ENCODE assay signal across 7 cellular contexts in genomic region chr3:48735075-48735837, GRCh38. TPM values are rescaled to one million over a fixed set of nuclear protein-coding genes. Genes with fewer than 3 reads are reported as not detected.
A peak's percentile ranks its signal among the peaks of the same experiment; 100 is the strongest.
DNase-seq lines count a peak whose midpoint lies in the region; ATAC-seq and TF ChIP-seq lines count a peak whose summit lies in the region.
"Not testable (repeated sequence)": the region's sequence is repeated elsewhere in the genome, so short reads cannot be mapped to it uniquely, and the experiment has no call there.

No MANE protein-coding gene starts in this region.

- in situ Hi-C loops in KBM-7 (cut with MboI; ENCODE audit: low pct_unique_long_range_greater_than_20kb, low sequenced_read_pairs) = not testable (repeated sequence)

- H3K27me3 Mint-ChIP-seq in T-helper 17 cell; endothelial cell (ENCODE audit: unreplicated experiment): not testable (repeated sequence)

- peak overlapping the region; percentile 32 for H3K27ac Mint-ChIP-seq in T-helper 17 cell
- peak overlapping the region; percentile 42 for H3K27ac Mint-ChIP-seq in endothelial cell (ENCODE audit: unreplicated experiment)

- H2BK12ac ChIP-seq in neuronal stem cell (ENCODE audit: low read length) = not testable (repeated sequence)

- H3K4me3 ChIP-seq in neuronal stem cell (ENCODE audit: low read length in 2 of 2) = peak overlapping the region in 1 of 2 donors; percentile 20

- not testable (repeated sequence) for H2AK5ac ChIP-seq in neuronal stem cell (ENCODE audit: low read depth, low read length)

- TF ChIP-seq CTCF in endothelial cell (IDR thresholded peaks at IDR 0.05; ENCODE audit: unreplicated experiment) = not testable (repeated sequence)

- H2BK5ac ChIP-seq in neuronal stem cell (ENCODE audit: low read length) = not testable (repeated sequence)

- not testable (repeated sequence) for H4K91ac ChIP-seq in neuronal stem cell (ENCODE audit: low read depth, low read length, poor library complexity)

- H3K27ac ChIP-seq in neuronal stem cell (replicated peaks; ENCODE audit: low read length) = peak overlapping the region; percentile 49

- H3K36me3 Mint-ChIP-seq in T-helper 17 cell (ENCODE audit: low read depth); endothelial cell (ENCODE audit: low read depth, unreplicated experiment): not testable (repeated sequence)

- H3K9ac ChIP-seq in neuronal stem cell (ENCODE audit: low read depth, low read length, poor library complexity) = not testable (repeated sequence)

- H3K4me1 ChIP-seq in neuronal stem cell (ENCODE audit: control insufficient read depth in 2 of 2, insufficient read depth in 1 of 2, low read depth in 1 of 2, low read length in 2 of 2) = not testable (repeated sequence)

- not testable (repeated sequence) for H3K4me1 Mint-ChIP-seq in T-helper 17 cell; endothelial cell (ENCODE audit: unreplicated experiment)

- peak overlapping the region; percentile 62 for H2AFZ ChIP-seq in neuronal stem cell (ENCODE audit: low read length)

- H3K4me3 Mint-ChIP-seq in T-helper 17 cell; endothelial cell (ENCODE audit: unreplicated experiment): not testable (repeated sequence)

- intact Hi-C loops in left colon (cut with DNase I, micrococcal nuclease) = not testable (repeated sequence)

- peak; percentile 26 for DNase-seq in CD1c-positive myeloid dendritic cell (ENCODE audit: extremely low spot score)
- DNase-seq in KBM-7 = peak; percentile 35
- DNase-seq in NCI-H82 treated with DMSO at 0.1 percent for 48 hours (lab: John Stamatoyannopoulos, UW; ENCODE audit: unreplicated experiment) = peak; percentile 12
- DNase-seq in T-helper 17 cell; endothelial cell (ENCODE audit: low spot score); left colon; neuronal stem cell (ENCODE audit: low spot score): not testable (repeated sequence)

- not testable (repeated sequence) for H3K18ac ChIP-seq in neuronal stem cell (ENCODE audit: low read length)

- H3K79me1 ChIP-seq in neuronal stem cell (ENCODE audit: low read depth, low read length) = not testable (repeated sequence)

- H3K36me3 ChIP-seq in neuronal stem cell (replicated peaks in 1 of 2; ENCODE audit: control insufficient read depth in 2 of 2, insufficient read depth in 2 of 2, low read length in 2 of 2) = not testable (repeated sequence)

- H3K14ac ChIP-seq in neuronal stem cell (ENCODE audit: low read length) = not testable (repeated sequence)

- WGBS in neuronal stem cell (ENCODE audit: extremely low coverage in 2 of 2, insufficient read length in 2 of 2, insufficient replicate concordance in 1 of 2), 2 donors = no CpG with 5 or more reads among the region's 10 CpGs

- not testable (repeated sequence) for H3K27me3 ChIP-seq in neuronal stem cell (ENCODE audit: control insufficient read depth in 3 of 3, insufficient read depth in 3 of 3, low read depth in 1 of 3, low read length in 3 of 3)

- H2BK120ac ChIP-seq in neuronal stem cell (ENCODE audit: low read depth, low read length) = not testable (repeated sequence)

- H3K4ac ChIP-seq in neuronal stem cell (ENCODE audit: low read length) = not testable (repeated sequence)

- H4K8ac ChIP-seq in neuronal stem cell (ENCODE audit: low read depth, low read length) = not testable (repeated sequence)

- not testable (repeated sequence) for H3K4me2 ChIP-seq in neuronal stem cell (ENCODE audit: insufficient read depth, low read length, poor library complexity, severe bottlenecking)

- ATAC-seq in T-helper 17 cell = not testable (repeated sequence)
- peak; percentile 24 for ATAC-seq in left colon

- H2BK15ac ChIP-seq in neuronal stem cell (ENCODE audit: low read length) = not testable (repeated sequence)

- H3K23ac ChIP-seq in neuronal stem cell (ENCODE audit: low read depth, low read length, poor library complexity) = not testable (repeated sequence)

- not testable (repeated sequence) for H3K9me3 ChIP-seq in T-helper 17 cell (ENCODE audit: control insufficient read depth, low read length, poor library complexity, severe bottlenecking); neuronal stem cell (replicated peaks in 1 of 2; ENCODE audit: control insufficient read depth in 2 of 2, insufficient read depth in 1 of 2, low read depth in 1 of 2, low read length in 2 of 2)

- not testable (repeated sequence) for H3K9me3 Mint-ChIP-seq in endothelial cell (ENCODE audit: unreplicated experiment)

RNA-seq across cellular contexts. Expression of gene IP6K2, which starts 18.2 kb away (rescaled TPM):
- total RNA-seq in T-helper 17 cell (100 to 1,000 TPM in 1 of 2 donors, 10 to 100 TPM in 1; 93.7 to 116 TPM), endothelial cell (ENCODE audit: unreplicated experiment) (87.9 TPM), left colon (100 to 1,000 TPM; 112 to 128 TPM)
- 189 TPM for polyA plus RNA-seq in neuronal stem cell (2013, experiment 1 of 2)
- polyA plus RNA-seq in neuronal stem cell (2013, experiment 2 of 2) = 187 TPM

RNA-seq across cellular contexts. Expression of gene NCKIPSD, which starts 49.5 kb away (rescaled TPM):
- total RNA-seq in T-helper 17 cell (10 to 100 TPM; 14.6 to 17.2 TPM), endothelial cell (ENCODE audit: unreplicated experiment) (34.1 TPM), left colon (10 to 100 TPM; 19.5 to 24.8 TPM)
- polyA plus RNA-seq in neuronal stem cell (2013, experiment 1 of 2) = 17.6 TPM
- polyA plus RNA-seq in neuronal stem cell (2013, experiment 2 of 2) = 17.5 TPM
